In the genomic region with DNA sequence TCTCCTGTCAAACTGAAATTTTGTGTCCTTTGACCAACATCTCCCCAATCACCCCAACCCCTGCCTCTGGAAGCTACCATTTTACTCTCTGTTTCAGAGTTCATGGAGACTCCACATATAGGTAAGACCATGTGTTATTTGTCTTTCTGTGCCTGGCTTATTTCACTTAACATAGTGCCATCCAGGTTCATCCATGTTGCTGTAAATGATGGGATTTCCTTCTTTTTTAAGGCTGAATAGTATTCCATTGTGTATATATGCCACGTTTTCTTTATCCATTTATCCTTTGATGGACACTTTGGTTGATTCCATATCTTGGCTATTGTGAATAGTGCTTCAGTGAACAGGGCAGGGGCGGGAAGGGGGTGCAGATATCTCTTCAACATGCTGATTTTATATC, we compare ENCODE assay signal across 31 cellular contexts. TPM values are rescaled to one million over a fixed set of nuclear protein-coding genes. Genes with fewer than 3 reads are reported as not detected.
DNase-seq lines count a peak whose midpoint lies in the region; ATAC-seq, FAIRE-seq and TF ChIP-seq lines count a peak whose summit lies in the region.
"Had no signal": no experiment of that assay in that cellular context is flagged by ENCODE, and none has a peak within 500 bp of the region (broad histone marks: within the 10 kb centered on the region; RNA-seq: fewer than 3 reads in every experiment).

No MANE protein-coding gene starts in this region.

- no peak for TF ChIP-seq RAD21 in K562 (CRISPR knock-in tag; conservative IDR thresholded peaks at IDR 0.05 in 1 of 2, IDR thresholded peaks at IDR 0.05 in 1 of 2)

- DNase-seq in K562 (ENCODE audit: extremely low read depth in 1 of 4, low spot score in 3 of 4) = no peak
- DNase-seq in NCI-H1436 (lab: John Stamatoyannopoulos, UW) = no peak
- DNase-seq: 8988T; ACHN; AML-193; BE2C; C1 segment of cervical spinal cord; Caco-2; Calu3; CD4-positive, alpha-beta memory T cell; CD4-positive, alpha-beta T cell; CD4-positive, CD25-positive, alpha-beta regulatory T cell; CD8-positive, alpha-beta memory T cell; CD8-positive, alpha-beta T cell; COR-L47; DMS 273 treated with DMSO at 0.1 percent for 48 hours; DMS153; DMS53; DMS79; DMS79 treated with DMSO at 0.1 percent for 48 hours; DND-41; EL had no signal

- POLR2A ChIA-PET in HEK293 (lab: Yijun Ruan, JAX) (no interaction called here), K562 (lab: Yijun Ruan, JAX) (no interaction called here)

- H3K36me3 ChIP-seq in HEK293 (ENCODE audit: control insufficient read depth in 2 of 2, insufficient read depth in 1 of 2, low read length in 2 of 2) (no peaks in the 10 kb centered on the region), K562 (ENCODE audit: control insufficient read depth, insufficient read depth, low read length) (no peaks in the 10 kb centered on the region)
- H3K36me3 ChIP-seq: BE2C; BLaER1; BLaER1 treated with 17β-estradiol and CSF1 and Interleukin-3, amounts not matched to agents 10 nM and 100 nM had no signal

- no peak overlapping the region for H3K9ac ChIP-seq in K562 (ENCODE audit: insufficient read depth in 1 of 2, low read depth in 2 of 2, low read length in 2 of 2)
- H3K9ac ChIP-seq: BLaER1; BLaER1 treated with 17β-estradiol and CSF1 and Interleukin-3, amounts not matched to agents 10 nM and 100 nM had no signal

- H3K4me3 ChIP-seq in HEK293 (ENCODE audit: low read depth, low read length) (no peak overlapping the region), K562 (no peak overlapping the region)
- H3K4me3 ChIP-seq: A549; BLaER1; BLaER1 treated with 17β-estradiol and CSF1 and Interleukin-3, amounts not matched to agents 10 nM and 100 nM had no signal

- no peaks in the 10 kb centered on the region for H3K9me1 ChIP-seq in K562 (ENCODE audit: control insufficient read depth, insufficient read depth, low read length)

- no peak overlapping the region for H3K27ac ChIP-seq in HEK293 (ENCODE audit: extremely low read depth, low read depth, low read length)
- no peak overlapping the region for H3K27ac ChIP-seq in K562 (ENCODE audit: extremely low read depth, low read depth, low read length)
- H3K27ac ChIP-seq: 22Rv1; A549; BLaER1; BLaER1 treated with 17β-estradiol and CSF1 and Interleukin-3, amounts not matched to agents 10 nM and 100 nM; C4-2B had no signal

- TF ChIP-seq CTCF in HEK293 (tag by site-specific recombination; IDR thresholded peaks at IDR 0.05) (no peak), K562 (IDR thresholded peaks at IDR 0.05 in 2 of 3, conservative IDR thresholded peaks at IDR 0.05 in 1 of 3; ENCODE audit: insufficient read depth in 2 of 3, low read depth in 1 of 3, low read length in 3 of 3) (no peak)

- in situ Hi-C loops in K562 (cut with MboI) = no loop called here

- no peaks in the 10 kb centered on the region for H3K27me3 ChIP-seq in K562 (ENCODE audit: control insufficient read depth in 2 of 2, insufficient read depth in 2 of 2, low read length in 2 of 2)
- H3K27me3 ChIP-seq: BE2C; BLaER1; BLaER1 treated with 17β-estradiol and CSF1 and Interleukin-3, amounts not matched to agents 10 nM and 100 nM had no signal

- no peak overlapping the region for H2AFZ ChIP-seq in K562 (ENCODE audit: low read depth, low read length)

- no peak for TF ChIP-seq EP300 in K562 (IDR thresholded peaks at IDR 0.05; ENCODE audit: low read length)

- H3K9me3 ChIP-seq in HEK293 (ENCODE audit: control insufficient read depth, insufficient read depth, low read depth, low read length) (no peaks in the 10 kb centered on the region), K562 (replicated peaks; ENCODE audit: control insufficient read depth, insufficient read depth, low read depth, low read length) (no peaks in the 10 kb centered on the region)
- H3K9me3 ChIP-seq: A549; BE2C; BLaER1; BLaER1 treated with 17β-estradiol and CSF1 and Interleukin-3, amounts not matched to agents 10 nM and 100 nM; Caco-2 had no signal

- CTCF ChIA-PET in HEK293 (lab: Yijun Ruan, JAX) (interaction anchor here (1.2 kb wide), 1 partner anchor 24 kb away, joined by 3 read pairs; no protein-coding TSS in a partner anchor), K562 (lab: Yijun Ruan, JAX; ENCODE audit: low intra/inter-chr PET ratio) (no interaction called here)

- no peaks in the 10 kb centered on the region for H3K79me2 ChIP-seq in K562 (ENCODE audit: control insufficient read depth, insufficient read depth, low read length)

- no peak for TF ChIP-seq POLR2A in K562 (conservative IDR thresholded peaks at IDR 0.05)

- no peak for FAIRE-seq in K562 (lab: Jason Lieb, UNC)
- FAIRE-seq: A204.1, A549, D721Med had no signal

- BruUV-seq in K562 (replicated peaks; lab: Mats Ljungman, UMichigan) = no TSS peak

- 17% methylated on average over 1 of the region's 2 CpGs for WGBS in K562 (ENCODE audit: insufficient coverage, low coverage, missing lambda C conversion rate)

- H3K4me1 ChIP-seq in HEK293 (ENCODE audit: control insufficient read depth, insufficient read depth, low read length) (peaks cover 17% of the 10 kb centered on the region; the same call in 1 of the 2 replicates), K562 (replicated peaks in 1 of 2; ENCODE audit: control insufficient read depth in 2 of 2, insufficient read depth in 2 of 2, low read length in 2 of 2) (peaks cover 3 to 6% of the 10 kb centered on the region in 2 experiments; a peak in 2 of 5 replicates)
- H3K4me1 ChIP-seq: BE2C; BLaER1; BLaER1 treated with 17β-estradiol and CSF1 and Interleukin-3, amounts not matched to agents 10 nM and 100 nM had no signal

- no peaks in the 10 kb centered on the region for H4K20me1 ChIP-seq in K562 (replicated peaks; ENCODE audit: control insufficient read depth, insufficient read depth, low read length)
- H4K20me1 ChIP-seq: BLaER1; BLaER1 treated with 17β-estradiol and CSF1 and Interleukin-3, amounts not matched to agents 10 nM and 100 nM had no signal

- ATAC-seq in K562 (no peak), GM21390 (IDR thresholded peaks at IDR 0.05; ENCODE audit: unreplicated experiment) (no peak)
- ATAC-seq: A549; CD8-positive, alpha-beta T cell had no signal

- intact Hi-C loops in K562 (cut with micrococcal nuclease) = no loop called here

- H3K4me2 ChIP-seq in K562 (ENCODE audit: insufficient read depth, low read length) = no peak overlapping the region
- H3K4me2 ChIP-seq: A549; BLaER1; BLaER1 treated with 17β-estradiol and CSF1 and Interleukin-3, amounts not matched to agents 10 nM and 100 nM had no signal

TF ChIP-seq in HEK293, 187 proteins besides CTCF, POLR2A, EP300 and RAD21 (continues in another document):
- no peak for TF ChIP-seq ZNF274 (IDR thresholded peaks at IDR 0.05; ENCODE audit: low read length)
- TF ChIP-seq ZNF274 (tag by site-specific recombination; IDR thresholded peaks at IDR 0.05; ENCODE audit: borderline replicate concordance) = no peak

TF ChIP-seq in K562, 482 proteins besides CTCF, POLR2A, EP300 and RAD21:
- TF ChIP-seq, protein P1, sequence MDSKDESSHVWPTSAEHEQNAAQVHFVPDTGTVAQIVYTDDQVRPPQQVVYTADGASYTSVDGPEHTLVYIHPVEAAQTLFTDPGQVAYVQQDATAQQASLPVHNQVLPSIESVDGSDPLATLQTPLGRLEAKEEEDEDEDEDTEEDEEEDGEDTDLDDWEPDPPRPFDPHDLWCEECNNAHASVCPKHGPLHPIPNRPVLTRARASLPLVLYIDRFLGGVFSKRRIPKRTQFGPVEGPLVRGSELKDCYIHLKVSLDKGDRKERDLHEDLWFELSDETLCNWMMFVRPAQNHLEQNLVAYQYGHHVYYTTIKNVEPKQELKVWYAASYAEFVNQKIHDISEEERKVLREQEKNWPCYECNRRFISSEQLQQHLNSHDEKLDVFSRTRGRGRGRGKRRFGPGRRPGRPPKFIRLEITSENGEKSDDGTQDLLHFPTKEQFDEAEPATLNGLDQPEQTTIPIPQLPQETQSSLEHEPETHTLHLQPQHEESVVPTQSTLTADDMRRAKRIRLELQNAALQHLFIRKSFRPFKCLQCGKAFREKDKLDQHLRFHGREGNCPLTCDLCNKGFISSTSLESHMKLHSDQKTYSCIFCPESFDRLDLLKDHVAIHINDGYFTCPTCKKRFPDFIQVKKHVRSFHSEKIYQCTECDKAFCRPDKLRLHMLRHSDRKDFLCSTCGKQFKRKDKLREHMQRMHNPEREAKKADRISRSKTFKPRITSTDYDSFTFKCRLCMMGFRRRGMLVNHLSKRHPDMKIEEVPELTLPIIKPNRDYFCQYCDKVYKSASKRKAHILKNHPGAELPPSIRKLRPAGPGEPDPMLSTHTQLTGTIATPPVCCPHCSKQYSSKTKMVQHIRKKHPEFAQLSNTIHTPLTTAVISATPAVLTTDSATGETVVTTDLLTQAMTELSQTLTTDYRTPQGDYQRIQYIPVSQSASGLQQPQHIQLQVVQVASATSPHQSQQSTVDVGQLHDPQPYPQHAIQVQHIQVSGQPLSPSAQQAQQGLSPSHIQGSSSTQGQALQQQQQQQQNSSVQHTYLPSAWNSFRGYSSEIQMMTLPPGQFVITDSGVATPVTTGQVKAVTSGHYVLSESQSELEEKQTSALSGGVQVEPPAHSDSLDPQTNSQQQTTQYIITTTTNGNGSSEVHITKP (IDR thresholded peaks at IDR 0.05; ENCODE audit: partially characterized antibody) = peak; percentile 44
- TF ChIP-seq CBX8 (IDR thresholded peaks at IDR 0.05; ENCODE audit: borderline replicate concordance, extremely low read depth, low read depth, low read length, poor library complexity, severe bottlenecking) = no peak

RNA-seq across cellular contexts. Expression of a gene that starts 18.0 kb away (rescaled TPM):
- total RNA-seq in K562 (2011; cell fraction: chromatin; rRNA removed; ENCODE audit: low replicate concordance) = 28.2 and 28.4 TPM in 2 replicates
- total RNA-seq in K562 (2011; cell fraction: nucleolus; rRNA removed) = 12.0 and 13.2 TPM in 2 replicates
- 20.8 and 22.0 TPM in 2 replicates for total RNA-seq in K562 (2011; cell fraction: nucleoplasm; rRNA removed)
- 7.4 and 7.9 TPM in 2 replicates for total RNA-seq in K562 (2014; rRNA removed)
- total RNA-seq in K562 (2014; rRNA removed; fragmentation: Illumina TruSeq; extraction: Trizol) = 3.7 and 4.3 TPM in 2 replicates
- 4.8 and 5.4 TPM in 2 replicates for total RNA-seq in K562 (2015; rRNA removed; fragmentation: Illumina TruSeq; extraction: Trizol)
- total RNA-seq in K562 (2021) = 6.9 and 8.1 TPM in 2 replicates
- 10.6 and 11.6 TPM in 2 replicates for polyA plus RNA-seq in K562 (2011; rRNA removed)
- polyA plus RNA-seq in K562 (2011; cell fraction: cytosol; rRNA removed) = 9.3 and 11.6 TPM in 2 replicates
- 7.5 and 11.3 TPM in 2 replicates for polyA plus RNA-seq in K562 (2011; cell fraction: nucleus; rRNA removed)
- 6.6 and 13.6 TPM in 2 replicates for polyA plus RNA-seq in K562 (2012)
- polyA plus RNA-seq in K562 (2014; fragmentation: Illumina TruSeq; extraction: Trizol) = 7.2 and 8.5 TPM in 2 replicates
- 1 to 10 TPM; 1.0 to 1.2 TPM for polyA plus RNA-seq in K562 (2014; fragmentation: Nextera tagmentation; extraction: Ambion mirVana)
- polyA plus RNA-seq in K562 (2014; rRNA removed) = 4.7 and 10.9 TPM in 2 replicates
- polyA minus RNA-seq in K562 (2011; rRNA and poly(A)+ RNA removed) = 42.0 and 52.1 TPM in 2 replicates
- polyA minus RNA-seq in K562 (2011; cell fraction: cytosol; rRNA and poly(A)+ RNA removed) = 7.5 and 19.7 TPM in 2 replicates
- 6.5 and 11.0 TPM in 2 replicates for polyA minus RNA-seq in K562 (2011; cell fraction: nucleus; rRNA and poly(A)+ RNA removed)
